Comparison of ENCODE assay signal across 9 cellular contexts in genomic region chr2:207223051-207223450, GRCh38. TPM values are rescaled to one million over a fixed set of nuclear protein-coding genes. Genes with fewer than 3 reads are reported as not detected.
DNase-seq lines count a peak whose midpoint lies in the region; ATAC-seq and TF ChIP-seq lines count a peak whose summit lies in the region.
"Had no signal": no experiment of that assay in that cellular context is flagged by ENCODE, and none has a peak within 500 bp of the region (broad histone marks: within the 10 kb centered on the region; RNA-seq: fewer than 3 reads in every experiment).

No MANE protein-coding gene starts in this region.

- H3K36me3 ChIP-seq in PC-3 (ENCODE audit: low read depth, low read length) (no peaks in the 10 kb centered on the region), mesenchymal stem cell (ENCODE audit: control insufficient read depth in 1 of 2, insufficient read depth in 2 of 2, low read depth in 1 of 2, low read length in 2 of 2) (no peaks in the 10 kb centered on the region)

- H3K36me3 Mint-ChIP-seq in activated CD4-positive, alpha-beta T cell treated with anti-CD3 and anti-CD28 coated beads, Interleukin-2, amount 10 ng/mL, durations not matched to agents 24 days and 14 days (ENCODE audit: low read depth): no peaks in the 10 kb centered on the region
- H3K36me3 Mint-ChIP-seq: CD4-positive, CD25-positive, alpha-beta regulatory T cell had no signal

- no peak overlapping the region for H3K4me3 ChIP-seq in PC-3 (ENCODE audit: low read length)
- H3K4me3 ChIP-seq in mesenchymal stem cell (ENCODE audit: insufficient read depth in 1 of 2, low read depth in 1 of 2, low read length in 2 of 2): no peak overlapping the region

- H3K79me2 ChIP-seq in PC-3 (ENCODE audit: low read length): no peaks in the 10 kb centered on the region

- H2BK12ac ChIP-seq in mesenchymal stem cell (ENCODE audit: low read length in 2 of 2): peak overlapping the region in 1 of 2 experiments; percentile 19

- no peak for TF ChIP-seq CTCF in PC-3 (conservative IDR thresholded peaks at IDR 0.05; ENCODE audit: low read depth, low read length)

- H3K9me3 ChIP-seq in PC-3 (ENCODE audit: low read length) (no peaks in the 10 kb centered on the region), mesenchymal stem cell (ENCODE audit: control insufficient read depth, low read length) (no peaks in the 10 kb centered on the region)

- no peak overlapping the region for H4K91ac ChIP-seq in mesenchymal stem cell (ENCODE audit: low read length)

- BruUV-seq in PC-3 (replicated peaks; lab: Mats Ljungman, UMichigan): no TSS peak

- H2BK15ac ChIP-seq in mesenchymal stem cell (ENCODE audit: low read depth, poor library complexity, severe bottlenecking): no peak overlapping the region

- H3K27ac ChIP-seq in PC-3 (ENCODE audit: low read length) (no peak overlapping the region), mesenchymal stem cell (ENCODE audit: low read length, poor library complexity, severe bottlenecking) (peak overlapping the region; percentile 2)

- no peaks in the 10 kb centered on the region for H3K79me1 ChIP-seq in mesenchymal stem cell (replicated peaks; ENCODE audit: low read length, poor library complexity, severe bottlenecking)

- H2AFZ ChIP-seq in PC-3 (ENCODE audit: low read length): no peak overlapping the region
- H2AFZ ChIP-seq in mesenchymal stem cell (ENCODE audit: low read depth, low read length): no peak overlapping the region

- H3K27me3 Mint-ChIP-seq in activated CD4-positive, alpha-beta T cell treated with anti-CD3 and anti-CD28 coated beads, Interleukin-2, amount 10 ng/mL, durations not matched to agents 24 days and 14 days: peaks cover 6% of the 10 kb centered on the region

- H3K4me1 ChIP-seq in PC-3 (ENCODE audit: insufficient read depth, low read length) (peaks cover 26% of the 10 kb centered on the region), mesenchymal stem cell (ENCODE audit: control insufficient read depth, insufficient read depth, low read depth, low read length) (peaks cover 11% of the 10 kb centered on the region)

- H3K9me2 ChIP-seq in PC-3 (replicated peaks; ENCODE audit: low read length): no peaks in the 10 kb centered on the region

- H3K4me2 ChIP-seq in PC-3 (ENCODE audit: low read length): no peak overlapping the region
- no peak overlapping the region for H3K4me2 ChIP-seq in mesenchymal stem cell (ENCODE audit: low read length, poor library complexity, severe bottlenecking)

- H3K9me3 Mint-ChIP-seq in activated CD4-positive, alpha-beta T cell treated with anti-CD3 and anti-CD28 coated beads, Interleukin-2, amount 10 ng/mL, durations not matched to agents 24 days and 14 days: peaks cover 3% of the 10 kb centered on the region
- H3K9me3 Mint-ChIP-seq: CD4-positive, CD25-positive, alpha-beta regulatory T cell had no signal

- H3K4ac ChIP-seq in mesenchymal stem cell (ENCODE audit: low read depth in 1 of 2, low read length in 2 of 2): no peak overlapping the region

- H3K9ac ChIP-seq in PC-3 (ENCODE audit: low read length): no peak overlapping the region
- no peak overlapping the region for H3K9ac ChIP-seq in mesenchymal stem cell (ENCODE audit: low read length)

- H3K27me3 ChIP-seq in PC-3 (ENCODE audit: low read length) (no peaks in the 10 kb centered on the region), mesenchymal stem cell (ENCODE audit: control insufficient read depth in 1 of 2, insufficient read depth in 1 of 2, low read length in 2 of 2) (no peaks in the 10 kb centered on the region)

- no peak overlapping the region for H3K4me3 Mint-ChIP-seq in activated CD4-positive, alpha-beta T cell treated with anti-CD3 and anti-CD28 coated beads, Interleukin-2, amount 10 ng/mL, durations not matched to agents 24 days and 14 days
- H3K4me3 Mint-ChIP-seq: CD4-positive, CD25-positive, alpha-beta regulatory T cell had no signal

- CTCF ChIA-PET in PC-3 (lab: Charles Lee): no interaction called here

- H2BK5ac ChIP-seq in mesenchymal stem cell (ENCODE audit: low read depth, low read length, poor library complexity, severe bottlenecking): no peak overlapping the region

- H3K18ac ChIP-seq in mesenchymal stem cell (ENCODE audit: low read depth in 1 of 2, low read length in 2 of 2): no peak overlapping the region

- H2BK120ac ChIP-seq in mesenchymal stem cell (ENCODE audit: low read depth, low read length): no peak overlapping the region

- WGBS in mesenchymal stem cell: 15% methylated on average over 3 of the region's 3 CpGs

- H4K20me1 ChIP-seq in PC-3 (ENCODE audit: low read length): no peaks in the 10 kb centered on the region

- intact Hi-C loops in activated CD4-positive, alpha-beta T cell treated with anti-CD3 and anti-CD28 coated beads, Interleukin-2, amount 10 ng/mL, durations not matched to agents 24 days and 14 days (cut with micrococcal nuclease): loop anchor here (5.0 to 10.0 kb wide), 3 partner anchors 36 to 428 kb away; no protein-coding TSS in a partner anchor
- intact Hi-C loops in PC-3 (cut with micrococcal nuclease): loop anchor here (5.0 kb wide), 2 partner anchors 109 to 249 kb away; no protein-coding TSS in a partner anchor

- DNase-seq in activated CD4-positive, alpha-beta T cell treated with anti-CD3 and anti-CD28 coated beads, Interleukin-2, amount 10 ng/mL, durations not matched to agents 24 days and 14 days: peak; percentile 59
- DNase-seq in activated CD4-positive, alpha-beta T cell treated with anti-CD3 and anti-CD28 coated beads, Interleukin-2, amount 50 U/mL, for 4 hours: no peak
- DNase-seq in PC-3 (peak; percentile 41), mesenchymal stem cell (peak; percentile 88), NCI-H1105 treated with DMSO at 0.1 percent for 48 hours (lab: John Stamatoyannopoulos, UW) (no peak), globus pallidus (ENCODE audit: low spot score) (no peak), occipital lobe (lab: John Stamatoyannopoulos, UW) (no peak)

- H2AK5ac ChIP-seq in mesenchymal stem cell (ENCODE audit: low read length, severe bottlenecking): peak overlapping the region; percentile 81

- H3K23ac ChIP-seq in mesenchymal stem cell (ENCODE audit: low read length in 2 of 2): no peak overlapping the region

- peak overlapping the region; percentile 59 for H3K27ac Mint-ChIP-seq in activated CD4-positive, alpha-beta T cell treated with anti-CD3 and anti-CD28 coated beads, Interleukin-2, amount 10 ng/mL, durations not matched to agents 24 days and 14 days
- H3K27ac Mint-ChIP-seq: CD4-positive, CD25-positive, alpha-beta regulatory T cell had no signal

- peak; percentile 93 for ATAC-seq in HG02610 (IDR thresholded peaks at IDR 0.05; ENCODE audit: unreplicated experiment)
- ATAC-seq in PC-3: no peak

- POLR2A ChIA-PET in PC-3 (lab: Charles Lee; ENCODE audit: unreplicated experiment): no interaction called here

- peaks cover 35% of the 10 kb centered on the region for H3K4me1 Mint-ChIP-seq in activated CD4-positive, alpha-beta T cell treated with anti-CD3 and anti-CD28 coated beads, Interleukin-2, amount 10 ng/mL, durations not matched to agents 24 days and 14 days

- no peak overlapping the region for H4K8ac ChIP-seq in mesenchymal stem cell (ENCODE audit: low read length)

- no peaks in the 10 kb centered on the region for H3F3A ChIP-seq in PC-3 (ENCODE audit: low read length, unreplicated experiment)

- no peak overlapping the region for H3K14ac ChIP-seq in mesenchymal stem cell (ENCODE audit: low read length in 2 of 2)

RNA-seq across cellular contexts. Expression of gene KLF7, which starts 57.3 kb away (rescaled TPM):
- total RNA-seq in activated CD4-positive, alpha-beta T cell treated with anti-CD3 and anti-CD28 coated beads, Interleukin-2, amount 10 ng/mL, durations not matched to agents 24 days and 14 days: 12.6 and 14.1 TPM in 2 replicates
- total RNA-seq in PC-3 (2014; rRNA removed) (4.0 and 5.6 TPM in 2 replicates), occipital lobe (69.7 TPM)
- 31.0 TPM for polyA plus RNA-seq in mesenchymal stem cell (2013, experiment 1 of 2)
- polyA plus RNA-seq in mesenchymal stem cell (2013, experiment 2 of 2): 28.9 TPM

Comparison
In these comparisons a context has a peak if more than half of its experiments do, and no peak if none do; other contexts are left out.
1. DNase-seq: peak in activated CD4-positive, alpha-beta T cell treated with anti-CD3 and anti-CD28 coated beads, Interleukin-2, amount 10 ng/mL, durations not matched to agents 24 days and 14 days (single experiment), PC-3 (single experiment) and mesenchymal stem cell (single experiment); none in activated CD4-positive, alpha-beta T cell treated with anti-CD3 and anti-CD28 coated beads, Interleukin-2, amount 50 U/mL, for 4 hours (0 of 2), NCI-H1105 treated with DMSO at 0.1 percent for 48 hours (single experiment), globus pallidus (single experiment) and occipital lobe (single experiment).